8 cellular contexts compared by ENCODE assay signal in the genomic region with DNA sequence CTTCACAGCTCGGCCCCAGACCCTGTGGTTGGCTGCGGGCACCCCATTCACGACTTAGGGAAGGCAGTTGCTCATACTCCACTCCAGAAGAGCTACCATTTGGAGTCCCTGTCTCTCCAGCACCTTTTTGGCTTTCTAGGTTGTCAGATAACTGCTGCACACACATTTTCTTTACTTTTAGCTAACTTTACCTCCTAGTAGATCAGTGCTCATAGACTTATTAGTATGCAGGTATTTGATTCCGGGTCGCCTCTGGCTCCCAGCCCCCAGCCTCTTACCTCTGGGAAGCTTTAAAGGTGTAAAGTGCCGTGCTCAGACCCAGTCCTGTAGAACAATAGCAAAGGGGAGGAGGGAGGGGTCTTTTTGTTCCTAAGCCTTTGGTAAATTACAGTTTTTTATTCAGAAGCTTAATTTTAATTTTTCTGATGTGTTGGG.
DNase-seq lines count a peak whose midpoint lies in the region; ATAC-seq and TF ChIP-seq lines count a peak whose summit lies in the region.

No MANE protein-coding gene starts in this region.

- POLR2A ChIA-PET in CD4-positive, alpha-beta T cell (lab: Charles Lee) = interaction anchor here (0.9 to 7.4 kb wide), 23 partner anchors 10 to 791 kb away, joined by 3 to 158 read pairs (median 8); partner anchors contain the start of genes CHAC2 and EML6

- H3K27me3 ChIP-seq in CD4-positive, alpha-beta T cell (ENCODE audit: control insufficient read depth, insufficient read depth, low read length) = no peaks in the 10 kb centered on the region
- H3K27me3 ChIP-seq in HL-60 (ENCODE audit: insufficient read depth, poor library complexity, severe bottlenecking) = no peaks in the 10 kb centered on the region
- no peaks in the 10 kb centered on the region for H3K27me3 ChIP-seq in body of pancreas

- H3K4me3 Mint-ChIP-seq in CD4-positive, alpha-beta T cell = peak overlapping the region; percentile 98
- H3K4me3 Mint-ChIP-seq in memory B cell = peak overlapping the region; percentile 97

- H3K36me3 Mint-ChIP-seq in CD4-positive, alpha-beta T cell (ENCODE audit: low read depth) = peaks cover 46% of the 10 kb centered on the region
- peaks cover 2% of the 10 kb centered on the region for H3K36me3 Mint-ChIP-seq in memory B cell

- intact Hi-C loops in CD4-positive, alpha-beta T cell (cut with DNase I, micrococcal nuclease) = loop anchor here (1.0 to 5.0 kb wide), 7 partner anchors 15 to 163 kb away; partner anchors contain the start of gene EML6 (in 1 of the 2)
- intact Hi-C loops in body of pancreas (cut with DNase I) = no loop called here

- peak overlapping the region; percentile 89 for H3K27ac ChIP-seq in CD4-positive, alpha-beta T cell (ENCODE audit: low read depth, low read length)
- peak overlapping the region; percentile 89 for H3K27ac ChIP-seq in HL-60 (replicated peaks)
- peak overlapping the region; percentile 93 to 98 (median 97) for H3K27ac ChIP-seq in body of pancreas

- CTCF ChIA-PET in CD4-positive, alpha-beta T cell (lab: Charles Lee) = interaction anchor here (0.8 to 3.5 kb wide), 15 partner anchors 12 to 145 kb away, joined by 3 to 30 read pairs (median 4); no protein-coding TSS in a partner anchor

- 2 to 12% methylated on average over 4 to 6 of the region's 6 CpGs for WGBS in body of pancreas, 2 donors

- H3K9me3 Mint-ChIP-seq in CD4-positive, alpha-beta T cell = no peaks in the 10 kb centered on the region
- H3K9me3 Mint-ChIP-seq in memory B cell = no peaks in the 10 kb centered on the region

- no peak for DNase-seq in CD4-positive, alpha-beta T cell
- DNase-seq in HL-60 (ENCODE audit: low read depth in 1 of 2, low spot score in 1 of 2) (no peak), body of pancreas (peak in 3 of 4 donors; percentile 38 to 51 (median 39)), memory B cell (ENCODE audit: low spot score in 2 of 2) (no peak), NCI-H510A treated with DMSO at 0.1 percent for 48 hours (lab: John Stamatoyannopoulos, UW) (no peak), HK-2 (ENCODE audit: unreplicated experiment) (no peak)

- ATAC-seq in CD4-positive, alpha-beta T cell (ENCODE audit: poor library complexity) = peak; percentile 4
- peak; percentile 17 for ATAC-seq in body of pancreas
- peak; percentile 5 for ATAC-seq in memory B cell (ENCODE audit: low read depth)
- ATAC-seq in HG02870 (IDR thresholded peaks at IDR 0.05; ENCODE audit: unreplicated experiment) = no peak
- no peak for ATAC-seq in GM21447 (IDR thresholded peaks at IDR 0.05; ENCODE audit: unreplicated experiment)

- H3K4me3 ChIP-seq in HL-60 (replicated peaks; ENCODE audit: insufficient read depth, low read length) = peak overlapping the region; percentile 63
- peak overlapping the region; percentile 80 to 81 for H3K4me3 ChIP-seq in body of pancreas

- no peak for TF ChIP-seq POLR2A in body of pancreas (IDR thresholded peaks at IDR 0.05)

- H3K27me3 Mint-ChIP-seq in CD4-positive, alpha-beta T cell = no peaks in the 10 kb centered on the region
- no peaks in the 10 kb centered on the region for H3K27me3 Mint-ChIP-seq in memory B cell

- no peaks in the 10 kb centered on the region for H3K9me3 ChIP-seq in CD4-positive, alpha-beta T cell (ENCODE audit: control insufficient read depth, low read length)
- H3K9me3 ChIP-seq in body of pancreas = no peaks in the 10 kb centered on the region

- no peak for TF ChIP-seq CTCF in CD4-positive, alpha-beta T cell (IDR thresholded peaks at IDR 0.05)
- TF ChIP-seq CTCF in HL-60 (IDR thresholded peaks at IDR 0.05; ENCODE audit: insufficient read depth, low read length) (no peak), body of pancreas (IDR thresholded peaks at IDR 0.05) (no peak)

- peaks cover 36% of the 10 kb centered on the region for H3K4me1 ChIP-seq in body of pancreas

- H3K4me1 Mint-ChIP-seq in CD4-positive, alpha-beta T cell (ENCODE audit: low read depth) = peaks cover 70% of the 10 kb centered on the region
- H3K4me1 Mint-ChIP-seq in memory B cell = peaks cover 50% of the 10 kb centered on the region

- H3K27ac Mint-ChIP-seq in CD4-positive, alpha-beta T cell = peak overlapping the region; percentile 95
- peak overlapping the region; percentile 87 for H3K27ac Mint-ChIP-seq in memory B cell

- H3K36me3 ChIP-seq in body of pancreas (replicated peaks in 1 of 2; ENCODE audit: insufficient read depth in 1 of 2, low read depth in 2 of 2) = no peaks in the 10 kb centered on the region

Comparison
In these comparisons a context has a peak if more than half of its experiments do, and no peak if none do; other contexts are left out.
1. ATAC-seq: peak in CD4-positive, alpha-beta T cell (single experiment), body of pancreas (single experiment) and memory B cell (single experiment); none in HG02870 (single experiment) and GM21447 (single experiment).
2. DNase-seq: peak in body of pancreas (3 of 4); none in CD4-positive, alpha-beta T cell (0 of 10), HL-60 (0 of 2), memory B cell (0 of 2), NCI-H510A treated with DMSO at 0.1 percent for 48 hours (single experiment) and HK-2 (single experiment).
3. Peak in every context shown above with its lines, with median percentiles within 50 percentile points of each other: H3K27ac ChIP-seq.